In the genomic region with DNA sequence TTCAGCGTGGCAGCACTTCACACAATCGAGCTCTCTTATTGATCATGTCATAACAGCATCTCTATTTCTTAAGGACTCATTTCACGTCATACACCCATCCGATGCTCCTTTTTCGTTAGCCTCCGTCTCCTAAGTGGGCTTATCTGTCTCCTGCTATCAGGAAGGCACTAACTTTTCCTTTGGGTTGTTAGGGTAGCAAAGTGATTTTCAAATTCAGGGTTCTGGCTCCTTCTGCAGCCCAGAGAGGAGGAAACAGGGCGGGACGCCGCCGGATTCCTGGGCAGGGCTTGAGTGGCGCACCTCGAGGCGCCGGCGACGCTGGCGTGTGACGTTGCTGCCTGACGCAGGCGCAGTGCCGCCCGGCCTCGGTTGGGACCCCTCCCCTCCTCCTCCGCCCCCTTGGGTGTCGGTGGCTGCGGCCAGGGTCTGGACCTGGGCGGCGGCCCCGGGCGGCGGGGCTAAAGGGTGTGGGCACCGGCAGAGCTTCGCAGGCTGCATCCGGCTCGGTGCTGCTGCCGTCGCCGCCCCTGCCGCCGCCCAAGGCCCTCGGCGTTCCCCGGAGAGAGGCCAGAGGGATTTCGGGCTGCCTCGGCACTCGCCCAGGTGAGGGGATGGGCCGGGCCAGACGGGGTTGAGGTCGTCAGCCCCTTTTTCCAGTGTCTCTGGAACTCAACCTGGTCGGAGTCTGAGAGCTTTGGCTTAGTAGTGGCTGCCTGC, we compare ENCODE assay signal across 1 cellular context.
A peak's percentile ranks its signal among the peaks of the same experiment; 100 is the strongest.
TF ChIP-seq lines count a peak whose summit lies in the region.

A gene with protein sequence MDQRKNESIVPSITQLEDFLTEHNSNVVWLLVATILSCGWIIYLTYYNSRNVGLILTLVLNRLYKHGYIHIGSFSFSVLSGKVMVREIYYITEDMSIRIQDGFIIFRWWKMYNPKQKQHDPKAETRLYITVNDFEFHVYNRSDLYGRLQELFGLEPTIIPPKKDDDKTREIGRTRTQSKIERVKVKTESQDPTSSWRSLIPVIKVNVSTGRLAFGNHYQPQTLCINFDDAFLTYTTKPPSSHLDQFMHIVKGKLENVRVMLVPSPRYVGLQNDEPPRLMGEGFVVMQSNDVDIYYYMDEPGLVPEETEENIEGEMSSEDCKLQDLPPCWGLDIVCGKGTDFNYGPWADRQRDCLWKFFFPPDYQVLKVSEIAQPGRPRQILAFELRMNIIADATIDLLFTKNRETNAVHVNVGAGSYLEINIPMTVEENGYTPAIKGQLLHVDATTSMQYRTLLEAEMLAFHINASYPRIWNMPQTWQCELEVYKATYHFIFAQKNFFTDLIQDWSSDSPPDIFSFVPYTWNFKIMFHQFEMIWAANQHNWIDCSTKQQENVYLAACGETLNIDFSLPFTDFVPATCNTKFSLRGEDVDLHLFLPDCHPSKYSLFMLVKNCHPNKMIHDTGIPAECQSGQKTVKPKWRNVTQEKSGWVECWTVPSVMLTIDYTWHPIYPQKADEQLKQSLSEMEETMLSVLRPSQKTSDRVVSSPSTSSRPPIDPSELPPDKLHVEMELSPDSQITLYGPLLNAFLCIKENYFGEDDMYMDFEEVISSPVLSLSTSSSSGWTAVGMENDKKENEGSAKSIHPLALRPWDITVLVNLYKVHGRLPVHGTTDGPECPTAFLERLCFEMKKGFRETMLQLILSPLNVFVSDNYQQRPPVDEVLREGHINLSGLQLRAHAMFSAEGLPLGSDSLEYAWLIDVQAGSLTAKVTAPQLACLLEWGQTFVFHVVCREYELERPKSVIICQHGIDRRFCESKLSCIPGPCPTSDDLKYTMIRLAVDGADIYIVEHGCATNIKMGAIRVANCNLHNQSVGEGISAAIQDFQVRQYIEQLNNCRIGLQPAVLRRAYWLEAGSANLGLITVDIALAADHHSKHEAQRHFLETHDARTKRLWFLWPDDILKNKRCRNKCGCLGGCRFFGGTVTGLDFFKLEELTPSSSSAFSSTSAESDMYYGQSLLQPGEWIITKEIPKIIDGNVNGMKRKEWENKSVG (N-terminal part only) (plus strand): TSS at position 350 of the 717 bp plus-strand sequence. CDS start 18,317 bp downstream, outside the sequence.

TF ChIP-seq in HepG2, 621 proteins besides CTCF, POLR2A, EP300 and RAD21 (continued from another document and continues in another):
- TF ChIP-seq, protein P1, sequence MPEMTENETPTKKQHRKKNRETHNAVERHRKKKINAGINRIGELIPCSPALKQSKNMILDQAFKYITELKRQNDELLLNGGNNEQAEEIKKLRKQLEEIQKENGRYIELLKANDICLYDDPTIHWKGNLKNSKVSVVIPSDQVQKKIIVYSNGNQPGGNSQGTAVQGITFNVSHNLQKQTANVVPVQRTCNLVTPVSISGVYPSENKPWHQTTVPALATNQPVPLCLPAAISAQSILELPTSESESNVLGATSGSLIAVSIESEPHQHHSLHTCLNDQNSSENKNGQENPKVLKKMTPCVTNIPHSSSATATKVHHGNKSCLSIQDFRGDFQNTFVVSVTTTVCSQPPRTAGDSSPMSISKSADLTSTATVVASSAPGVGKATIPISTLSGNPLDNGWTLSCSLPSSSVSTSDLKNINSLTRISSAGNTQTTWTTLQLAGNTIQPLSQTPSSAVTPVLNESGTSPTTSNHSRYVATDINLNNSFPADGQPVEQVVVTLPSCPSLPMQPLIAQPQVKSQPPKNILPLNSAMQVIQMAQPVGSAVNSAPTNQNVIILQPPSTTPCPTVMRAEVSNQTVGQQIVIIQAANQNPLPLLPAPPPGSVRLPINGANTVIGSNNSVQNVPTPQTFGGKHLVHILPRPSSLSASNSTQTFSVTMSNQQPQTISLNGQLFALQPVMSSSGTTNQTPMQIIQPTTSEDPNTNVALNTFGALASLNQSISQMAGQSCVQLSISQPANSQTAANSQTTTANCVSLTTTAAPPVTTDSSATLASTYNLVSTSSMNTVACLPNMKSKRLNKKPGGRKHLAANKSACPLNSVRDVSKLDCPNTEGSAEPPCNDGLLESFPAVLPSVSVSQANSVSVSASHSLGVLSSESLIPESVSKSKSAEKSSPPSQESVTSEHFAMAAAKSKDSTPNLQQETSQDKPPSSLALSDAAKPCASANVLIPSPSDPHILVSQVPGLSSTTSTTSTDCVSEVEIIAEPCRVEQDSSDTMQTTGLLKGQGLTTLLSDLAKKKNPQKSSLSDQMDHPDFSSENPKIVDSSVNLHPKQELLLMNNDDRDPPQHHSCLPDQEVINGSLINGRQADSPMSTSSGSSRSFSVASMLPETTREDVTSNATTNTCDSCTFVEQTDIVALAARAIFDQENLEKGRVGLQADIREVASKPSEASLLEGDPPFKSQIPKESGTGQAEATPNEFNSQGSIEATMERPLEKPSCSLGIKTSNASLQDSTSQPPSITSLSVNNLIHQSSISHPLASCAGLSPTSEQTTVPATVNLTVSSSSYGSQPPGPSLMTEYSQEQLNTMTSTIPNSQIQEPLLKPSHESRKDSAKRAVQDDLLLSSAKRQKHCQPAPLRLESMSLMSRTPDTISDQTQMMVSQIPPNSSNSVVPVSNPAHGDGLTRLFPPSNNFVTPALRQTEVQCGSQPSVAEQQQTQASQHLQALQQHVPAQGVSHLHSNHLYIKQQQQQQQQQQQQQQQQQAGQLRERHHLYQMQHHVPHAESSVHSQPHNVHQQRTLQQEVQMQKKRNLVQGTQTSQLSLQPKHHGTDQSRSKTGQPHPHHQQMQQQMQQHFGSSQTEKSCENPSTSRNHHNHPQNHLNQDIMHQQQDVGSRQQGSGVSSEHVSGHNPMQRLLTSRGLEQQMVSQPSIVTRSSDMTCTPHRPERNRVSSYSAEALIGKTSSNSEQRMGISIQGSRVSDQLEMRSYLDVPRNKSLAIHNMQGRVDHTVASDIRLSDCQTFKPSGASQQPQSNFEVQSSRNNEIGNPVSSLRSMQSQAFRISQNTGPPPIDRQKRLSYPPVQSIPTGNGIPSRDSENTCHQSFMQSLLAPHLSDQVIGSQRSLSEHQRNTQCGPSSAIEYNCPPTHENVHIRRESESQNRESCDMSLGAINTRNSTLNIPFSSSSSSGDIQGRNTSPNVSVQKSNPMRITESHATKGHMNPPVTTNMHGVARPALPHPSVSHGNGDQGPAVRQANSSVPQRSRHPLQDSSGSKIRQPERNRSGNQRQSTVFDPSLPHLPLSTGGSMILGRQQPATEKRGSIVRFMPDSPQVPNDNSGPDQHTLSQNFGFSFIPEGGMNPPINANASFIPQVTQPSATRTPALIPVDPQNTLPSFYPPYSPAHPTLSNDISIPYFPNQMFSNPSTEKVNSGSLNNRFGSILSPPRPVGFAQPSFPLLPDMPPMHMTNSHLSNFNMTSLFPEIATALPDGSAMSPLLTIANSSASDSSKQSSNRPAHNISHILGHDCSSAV (CRISPR knock-in tag; IDR thresholded peaks at IDR 0.05; ENCODE audit: borderline replicate concordance) = no peak
- TF ChIP-seq ZNF850 (CRISPR knock-in tag; conservative IDR thresholded peaks at IDR 0.05) (no peak), ZNF431 (CRISPR knock-in tag; IDR thresholded peaks at IDR 0.05; ENCODE audit: borderline replicate concordance, low read depth) (peak; percentile 54; the same call in 1 of the 2 replicates), ZNF24 (IDR thresholded peaks at IDR 0.05) (no peak), ZNF616 (CRISPR knock-in tag; IDR thresholded peaks at IDR 0.05; ENCODE audit: low read depth) (no peak), SRSF1 (optimal IDR thresholded peaks at IDR 0.05; ENCODE audit: low read depth, low read length) (no peak), ZNF331 (CRISPR knock-in tag; IDR thresholded peaks at IDR 0.05) (no peak; the same call in 1 of the 2 replicates), KAT7 (CRISPR knock-in tag; IDR thresholded peaks at IDR 0.05; ENCODE audit: borderline replicate concordance) (peak; percentile 71; the same call in 1 of the 2 replicates), ZMYM4 (CRISPR knock-in tag; IDR thresholded peaks at IDR 0.05) (peak; percentile 95), ZNF558 (CRISPR knock-in tag; IDR thresholded peaks at IDR 0.05; ENCODE audit: borderline replicate concordance) (peak; percentile 69; the same call in 1 of the 2 replicates), MAZ (IDR thresholded peaks at IDR 0.05; ENCODE audit: borderline replicate concordance, low read depth, low read length) (peak; percentile 60; the same call in 1 of the 2 replicates), MAZ (CRISPR knock-in tag; IDR thresholded peaks at IDR 0.05; ENCODE audit: low read depth) (peak; percentile 84), SIX4 (CRISPR knock-in tag; IDR thresholded peaks at IDR 0.05) (no peak), CREM (IDR thresholded peaks at IDR 0.05) (peak; percentile 81), CREM (CRISPR knock-in tag; IDR thresholded peaks at IDR 0.05) (peak; percentile 77), HDAC1 (CRISPR knock-in tag; IDR thresholded peaks at IDR 0.05) (peak; percentile 70), GATAD2A (CRISPR knock-in tag; IDR thresholded peaks at IDR 0.05) (peak; percentile 40), TAF1 (CRISPR knock-in tag; IDR thresholded peaks at IDR 0.05) (peak; percentile 71)
- TF ChIP-seq, protein P2, sequence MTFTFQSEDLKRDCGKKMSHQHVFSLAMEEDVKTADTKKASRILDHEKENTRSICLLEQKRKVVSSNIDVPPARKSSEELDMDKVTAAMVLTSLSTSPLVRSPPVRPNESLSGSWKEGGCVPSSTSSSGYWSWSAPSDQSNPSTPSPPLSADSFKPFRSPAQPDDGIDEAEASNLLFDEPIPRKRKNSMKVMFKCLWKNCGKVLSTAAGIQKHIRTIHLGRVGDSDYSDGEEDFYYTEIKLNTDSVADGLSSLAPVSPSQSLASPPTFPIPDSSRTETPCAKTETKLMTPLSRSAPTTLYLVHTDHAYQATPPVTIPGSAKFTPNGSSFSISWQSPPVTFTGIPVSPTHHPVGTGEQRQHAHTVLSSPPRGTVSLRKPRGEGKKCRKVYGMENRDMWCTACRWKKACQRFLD (CRISPR knock-in tag; IDR thresholded peaks at IDR 0.05; ENCODE audit: borderline replicate concordance) = no peak
- TF ChIP-seq, protein P3, sequence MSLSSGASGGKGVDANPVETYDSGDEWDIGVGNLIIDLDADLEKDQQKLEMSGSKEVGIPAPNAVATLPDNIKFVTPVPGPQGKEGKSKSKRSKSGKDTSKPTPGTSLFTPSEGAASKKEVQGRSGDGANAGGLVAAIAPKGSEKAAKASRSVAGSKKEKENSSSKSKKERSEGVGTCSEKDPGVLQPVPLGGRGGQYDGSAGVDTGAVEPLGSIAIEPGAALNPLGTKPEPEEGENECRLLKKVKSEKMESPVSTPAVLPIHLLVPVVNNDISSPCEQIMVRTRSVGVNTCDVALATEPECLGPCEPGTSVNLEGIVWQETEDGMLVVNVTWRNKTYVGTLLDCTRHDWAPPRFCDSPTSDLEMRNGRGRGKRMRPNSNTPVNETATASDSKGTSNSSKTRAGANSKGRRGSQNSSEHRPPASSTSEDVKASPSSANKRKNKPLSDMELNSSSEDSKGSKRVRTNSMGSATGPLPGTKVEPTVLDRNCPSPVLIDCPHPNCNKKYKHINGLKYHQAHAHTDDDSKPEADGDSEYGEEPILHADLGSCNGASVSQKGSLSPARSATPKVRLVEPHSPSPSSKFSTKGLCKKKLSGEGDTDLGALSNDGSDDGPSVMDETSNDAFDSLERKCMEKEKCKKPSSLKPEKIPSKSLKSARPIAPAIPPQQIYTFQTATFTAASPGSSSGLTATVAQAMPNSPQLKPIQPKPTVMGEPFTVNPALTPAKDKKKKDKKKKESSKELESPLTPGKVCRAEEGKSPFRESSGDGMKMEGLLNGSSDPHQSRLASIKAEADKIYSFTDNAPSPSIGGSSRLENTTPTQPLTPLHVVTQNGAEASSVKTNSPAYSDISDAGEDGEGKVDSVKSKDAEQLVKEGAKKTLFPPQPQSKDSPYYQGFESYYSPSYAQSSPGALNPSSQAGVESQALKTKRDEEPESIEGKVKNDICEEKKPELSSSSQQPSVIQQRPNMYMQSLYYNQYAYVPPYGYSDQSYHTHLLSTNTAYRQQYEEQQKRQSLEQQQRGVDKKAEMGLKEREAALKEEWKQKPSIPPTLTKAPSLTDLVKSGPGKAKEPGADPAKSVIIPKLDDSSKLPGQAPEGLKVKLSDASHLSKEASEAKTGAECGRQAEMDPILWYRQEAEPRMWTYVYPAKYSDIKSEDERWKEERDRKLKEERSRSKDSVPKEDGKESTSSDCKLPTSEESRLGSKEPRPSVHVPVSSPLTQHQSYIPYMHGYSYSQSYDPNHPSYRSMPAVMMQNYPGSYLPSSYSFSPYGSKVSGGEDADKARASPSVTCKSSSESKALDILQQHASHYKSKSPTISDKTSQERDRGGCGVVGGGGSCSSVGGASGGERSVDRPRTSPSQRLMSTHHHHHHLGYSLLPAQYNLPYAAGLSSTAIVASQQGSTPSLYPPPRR (CRISPR knock-in tag; IDR thresholded peaks at IDR 0.05; ENCODE audit: borderline replicate concordance) = no peak
- TF ChIP-seq, protein P4, sequence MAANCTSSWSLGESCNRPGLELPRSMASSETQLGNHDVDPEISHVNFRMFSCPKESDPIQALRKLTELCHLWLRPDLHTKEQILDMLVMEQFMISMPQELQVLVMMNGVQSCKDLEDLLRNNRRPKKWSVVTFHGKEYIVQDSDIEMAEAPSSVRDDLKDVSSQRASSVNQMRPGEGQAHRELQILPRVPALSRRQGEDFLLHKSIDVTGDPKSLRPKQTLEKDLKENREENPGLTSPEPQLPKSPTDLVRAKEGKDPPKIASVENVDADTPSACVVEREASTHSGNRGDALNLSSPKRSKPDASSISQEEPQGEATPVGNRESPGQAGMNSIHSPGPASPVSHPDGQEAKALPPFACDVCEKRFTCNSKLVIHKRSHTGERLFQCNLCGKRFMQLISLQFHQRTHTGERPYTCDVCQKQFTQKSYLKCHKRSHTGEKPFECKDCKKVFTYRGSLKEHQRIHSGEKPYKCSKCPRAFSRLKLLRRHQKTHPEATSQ (CRISPR knock-in tag; IDR thresholded peaks at IDR 0.05; ENCODE audit: borderline replicate concordance) = no peak
- TF ChIP-seq, protein P5, sequence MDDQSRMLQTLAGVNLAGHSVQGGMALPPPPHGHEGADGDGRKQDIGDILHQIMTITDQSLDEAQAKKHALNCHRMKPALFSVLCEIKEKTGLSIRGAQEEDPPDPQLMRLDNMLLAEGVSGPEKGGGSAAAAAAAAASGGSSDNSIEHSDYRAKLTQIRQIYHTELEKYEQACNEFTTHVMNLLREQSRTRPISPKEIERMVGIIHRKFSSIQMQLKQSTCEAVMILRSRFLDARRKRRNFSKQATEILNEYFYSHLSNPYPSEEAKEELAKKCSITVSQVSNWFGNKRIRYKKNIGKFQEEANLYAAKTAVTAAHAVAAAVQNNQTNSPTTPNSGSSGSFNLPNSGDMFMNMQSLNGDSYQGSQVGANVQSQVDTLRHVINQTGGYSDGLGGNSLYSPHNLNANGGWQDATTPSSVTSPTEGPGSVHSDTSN (CRISPR knock-in tag; IDR thresholded peaks at IDR 0.05; ENCODE audit: borderline replicate concordance) = no peak
- TF ChIP-seq, protein P6, sequence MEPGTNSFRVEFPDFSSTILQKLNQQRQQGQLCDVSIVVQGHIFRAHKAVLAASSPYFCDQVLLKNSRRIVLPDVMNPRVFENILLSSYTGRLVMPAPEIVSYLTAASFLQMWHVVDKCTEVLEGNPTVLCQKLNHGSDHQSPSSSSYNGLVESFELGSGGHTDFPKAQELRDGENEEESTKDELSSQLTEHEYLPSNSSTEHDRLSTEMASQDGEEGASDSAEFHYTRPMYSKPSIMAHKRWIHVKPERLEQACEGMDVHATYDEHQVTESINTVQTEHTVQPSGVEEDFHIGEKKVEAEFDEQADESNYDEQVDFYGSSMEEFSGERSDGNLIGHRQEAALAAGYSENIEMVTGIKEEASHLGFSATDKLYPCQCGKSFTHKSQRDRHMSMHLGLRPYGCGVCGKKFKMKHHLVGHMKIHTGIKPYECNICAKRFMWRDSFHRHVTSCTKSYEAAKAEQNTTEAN (CRISPR knock-in tag; conservative IDR thresholded peaks at IDR 0.05) = no peak
- TF ChIP-seq, protein P7, sequence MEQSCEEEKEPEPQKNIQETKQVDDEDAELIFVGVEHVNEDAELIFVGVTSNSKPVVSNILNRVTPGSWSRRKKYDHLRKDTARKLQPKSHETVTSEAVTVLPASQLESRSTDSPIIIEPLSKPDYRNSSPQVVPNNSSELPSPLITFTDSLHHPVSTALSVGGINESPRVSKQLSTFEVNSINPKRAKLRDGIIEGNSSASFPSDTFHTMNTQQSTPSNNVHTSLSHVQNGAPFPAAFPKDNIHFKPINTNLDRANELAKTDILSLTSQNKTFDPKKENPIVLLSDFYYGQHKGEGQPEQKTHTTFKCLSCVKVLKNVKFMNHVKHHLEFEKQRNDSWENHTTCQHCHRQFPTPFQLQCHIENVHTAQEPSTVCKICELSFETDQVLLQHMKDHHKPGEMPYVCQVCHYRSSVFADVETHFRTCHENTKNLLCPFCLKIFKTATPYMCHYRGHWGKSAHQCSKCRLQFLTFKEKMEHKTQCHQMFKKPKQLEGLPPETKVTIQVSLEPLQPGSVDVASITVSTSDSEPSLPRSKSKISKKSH (CRISPR knock-in tag; IDR thresholded peaks at IDR 0.05; ENCODE audit: borderline replicate concordance) = 0 out of 2 replicates have a peak, but pooled peaks have one; percentile 25
